ENCODE assay signal across 35 cellular contexts in the genomic region with DNA sequence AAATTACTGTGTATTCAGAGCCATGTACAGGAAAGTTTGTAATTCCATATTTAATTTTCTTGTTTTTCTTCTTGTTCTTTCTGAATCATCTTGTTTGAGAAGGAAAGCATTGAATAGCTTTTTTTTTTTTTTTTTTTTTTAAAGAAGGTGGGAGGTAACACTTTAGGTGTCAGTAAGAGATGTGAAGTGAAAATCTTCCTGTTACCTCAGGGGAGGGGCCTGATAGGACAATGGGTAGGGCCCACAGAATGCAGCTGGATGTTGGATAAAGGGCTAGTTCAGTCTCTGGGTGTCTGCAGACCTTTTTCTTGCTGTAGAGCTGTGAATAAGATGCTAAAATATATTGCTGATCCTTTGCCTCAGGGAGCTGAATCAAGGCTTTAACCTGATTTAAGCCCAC.
"Had no signal": no experiment of that assay in that cellular context is flagged by ENCODE, and none has a peak within 500 bp of the region (broad histone marks: within the 10 kb centered on the region; RNA-seq: fewer than 3 reads in every experiment).

No MANE protein-coding gene starts in this region.

- H3K27me3 ChIP-seq: MG63 had no signal

- DNase-seq: Karpas-422, Kasumi-1, MG63, MM.1S, MV-4-11, NCI-H1048, NCI-H1092, NCI-H1092 treated with DMSO at 0.1 percent for 48 hours, NCI-H1105, NCI-H1105 treated with DMSO at 0.1 percent for 48 hours, NCI-H1417, NCI-H1417 treated with DMSO at 0.1 percent for 48 hours, NCI-H1436, NCI-H1436 treated with DMSO at 0.1 percent for 48 hours, NCI-H146, NCI-H1694, NCI-H1694 treated with DMSO at 0.1 percent for 48 hours, NCI-H187, NCI-H187 treated with DMSO at 0.1 percent for 48 hours, NCI-H1930, NCI-H2029 treated with DMSO at 0.1 percent for 48 hours, NCI-H2081, NCI-H2081 treated with DMSO at 0.1 percent for 48 hours, NCI-H2107, NCI-H2171, NCI-H2171 treated with DMSO at 0.1 percent for 48 hours, NCI-H2227 treated with DMSO at 0.1 percent for 48 hours, NCI-H226, NCI-H345, NCI-H446, NCI-H446 treated with DMSO at 0.1 percent for 48 hours, NCI-H510A, NCI-H510A treated with DMSO at 0.1 percent for 48 hours, NCI-H524 had no signal

- H3K4me2 ChIP-seq: KMS-11 had no signal

- H3K36me3 ChIP-seq: MG63 had no signal

- H3K9me3 ChIP-seq: MG63 had no signal

- H3K9ac ChIP-seq: KMS-11 had no signal

- H3K27ac ChIP-seq: KMS-11 had no signal

- H3K4me3 ChIP-seq: MG63 had no signal
